8 cellular contexts compared by ENCODE assay signal in the genomic region with DNA sequence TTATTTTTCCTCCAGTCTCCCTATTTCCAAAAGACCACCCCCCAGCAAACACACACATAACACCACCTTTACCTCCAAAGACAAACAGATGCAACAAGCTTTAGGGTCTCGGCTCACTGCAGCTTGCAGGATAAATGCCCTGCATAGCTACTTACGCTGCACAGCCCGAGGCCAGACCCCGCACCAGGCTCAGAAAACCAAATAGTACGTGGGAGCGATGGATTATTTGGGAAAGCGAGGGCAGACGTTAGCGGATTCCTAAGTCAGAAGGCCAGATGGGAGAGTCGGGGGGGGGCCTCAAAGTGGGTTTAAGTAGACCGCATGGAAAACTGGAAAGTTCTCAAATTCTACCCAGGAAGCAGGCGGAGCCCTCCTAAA. TPM values are rescaled to one million over a fixed set of nuclear protein-coding genes. Genes with fewer than 3 reads are reported as not detected.
DNase-seq lines count a peak whose midpoint lies in the region; ATAC-seq and TF ChIP-seq lines count a peak whose summit lies in the region.

No MANE protein-coding gene starts in this region.

- CTCF ChIA-PET in activated CD8-positive, alpha-beta T cell treated with anti-CD3 and anti-CD28 coated beads for 36 hours (lab: Charles Lee) = interaction anchor here (0.6 to 2.4 kb wide), 2 partner anchors 39 to 451 kb away, joined by 3 to 18 read pairs; no protein-coding TSS in a partner anchor

- peaks cover 3% of the 10 kb centered on the region for H3K36me3 Mint-ChIP-seq in activated CD4-positive, alpha-beta T cell treated with anti-CD3 and anti-CD28 coated beads, Interleukin-2, amount 10 ng/mL, durations not matched to agents 24 days and 14 days (ENCODE audit: low read depth)
- H3K36me3 Mint-ChIP-seq in activated CD8-positive, alpha-beta T cell treated with anti-CD3 and anti-CD28 coated beads for 36 hours (ENCODE audit: low read depth) = peaks cover 3% of the 10 kb centered on the region

- POLR2A ChIA-PET in activated CD8-positive, alpha-beta T cell treated with anti-CD3 and anti-CD28 coated beads for 36 hours (lab: Charles Lee) = interaction anchor here (0.9 to 2.2 kb wide), 5 partner anchors 8 to 285 kb away, joined by 4 to 11 read pairs (median 5); no protein-coding TSS in a partner anchor

- H3K9me3 ChIP-seq in gastroesophageal sphincter = no peaks in the 10 kb centered on the region

- no peaks in the 10 kb centered on the region for H3K27me3 ChIP-seq in gastroesophageal sphincter

- peak overlapping the region; percentile 93 for H3K27ac Mint-ChIP-seq in activated CD4-positive, alpha-beta T cell treated with anti-CD3 and anti-CD28 coated beads, Interleukin-2, amount 10 ng/mL, durations not matched to agents 24 days and 14 days
- H3K27ac Mint-ChIP-seq in activated CD8-positive, alpha-beta T cell treated with anti-CD3 and anti-CD28 coated beads for 36 hours = peak overlapping the region; percentile 85

- peak; percentile 18 for ATAC-seq in activated CD8-positive, alpha-beta T cell treated with anti-CD3 and anti-CD28 coated beads for 36 hours
- ATAC-seq in gastroesophageal sphincter (no peak), sciatic nerve (peak; percentile 6)

- H3K4me1 Mint-ChIP-seq in activated CD4-positive, alpha-beta T cell treated with anti-CD3 and anti-CD28 coated beads, Interleukin-2, amount 10 ng/mL, durations not matched to agents 24 days and 14 days = peaks cover 11% of the 10 kb centered on the region
- H3K4me1 Mint-ChIP-seq in activated CD8-positive, alpha-beta T cell treated with anti-CD3 and anti-CD28 coated beads for 36 hours (ENCODE audit: low read depth) = peaks cover 8% of the 10 kb centered on the region

- peaks cover 4% of the 10 kb centered on the region for H3K27me3 Mint-ChIP-seq in activated CD4-positive, alpha-beta T cell treated with anti-CD3 and anti-CD28 coated beads, Interleukin-2, amount 10 ng/mL, durations not matched to agents 24 days and 14 days
- no peaks in the 10 kb centered on the region for H3K27me3 Mint-ChIP-seq in activated CD8-positive, alpha-beta T cell treated with anti-CD3 and anti-CD28 coated beads for 36 hours

- no peak for TF ChIP-seq CTCF in activated CD8-positive, alpha-beta T cell treated with anti-CD3 and anti-CD28 coated beads for 36 hours (IDR thresholded peaks at IDR 0.05)
- TF ChIP-seq CTCF in gastroesophageal sphincter (IDR thresholded peaks at IDR 0.05) = no peak

- H3K4me1 ChIP-seq in gastroesophageal sphincter = peaks cover 0 to 52% (median 19%) of the 10 kb centered on the region in 3 donors

- H3K4me3 ChIP-seq in gastroesophageal sphincter = peak overlapping the region; percentile 93 to 99

- DNase-seq in activated CD4-positive, alpha-beta T cell treated with anti-CD3 and anti-CD28 coated beads, Interleukin-2, amount 10 ng/mL, durations not matched to agents 24 days and 14 days = peak; percentile 70
- no peak for DNase-seq in activated CD4-positive, alpha-beta T cell treated with anti-CD3 and anti-CD28 coated beads for 1 hour
- DNase-seq in activated CD8-positive, alpha-beta T cell treated with anti-CD3 and anti-CD28 coated beads for 36 hours = peak; percentile 29
- DNase-seq in sciatic nerve (ENCODE audit: low spot score) (peak; percentile 60), epidermal melanocyte (ENCODE audit: insufficient read length, low spot score) (no peak), DMS79 (lab: John Stamatoyannopoulos, UW) (no peak)
- DNase-seq in effector CD4-positive, alpha-beta T cell = no peak

- H3K27ac ChIP-seq in gastroesophageal sphincter = peak overlapping the region; percentile 66 to 95 (median 89)

- peaks cover 0 to 11% of the 10 kb centered on the region in 2 donors for H3K36me3 ChIP-seq in gastroesophageal sphincter

- 0% methylated on average over 1 of the region's 12 CpGs; no CpG with 5 or more reads in 1 of the 2 donors for WGBS in gastroesophageal sphincter (ENCODE audit: low coverage in 1 of 2), 2 donors

- no peaks in the 10 kb centered on the region for H3K9me3 Mint-ChIP-seq in activated CD4-positive, alpha-beta T cell treated with anti-CD3 and anti-CD28 coated beads, Interleukin-2, amount 10 ng/mL, durations not matched to agents 24 days and 14 days
- H3K9me3 Mint-ChIP-seq in activated CD8-positive, alpha-beta T cell treated with anti-CD3 and anti-CD28 coated beads for 36 hours = no peaks in the 10 kb centered on the region

- no peak for TF ChIP-seq POLR2A in gastroesophageal sphincter (IDR thresholded peaks at IDR 0.05)

- H3K4me3 Mint-ChIP-seq in activated CD4-positive, alpha-beta T cell treated with anti-CD3 and anti-CD28 coated beads, Interleukin-2, amount 10 ng/mL, durations not matched to agents 24 days and 14 days = peak overlapping the region; percentile 99
- peak overlapping the region; percentile 90 for H3K4me3 Mint-ChIP-seq in activated CD8-positive, alpha-beta T cell treated with anti-CD3 and anti-CD28 coated beads for 36 hours

- intact Hi-C loops in activated CD4-positive, alpha-beta T cell treated with anti-CD3 and anti-CD28 coated beads, Interleukin-2, amount 10 ng/mL, durations not matched to agents 24 days and 14 days (cut with micrococcal nuclease) = loop anchor here (1.0 to 5.0 kb wide), 3 partner anchors 9 to 145 kb away; no protein-coding TSS in a partner anchor
- intact Hi-C loops in activated CD8-positive, alpha-beta T cell treated with anti-CD3 and anti-CD28 coated beads for 36 hours (cut with micrococcal nuclease) = loop anchor here (5.0 kb wide), 1 partner anchor 40 kb away; a partner anchor contains a TSS
- intact Hi-C loops in sciatic nerve (cut with DNase I) = no loop called here

- TF ChIP-seq EP300 in gastroesophageal sphincter (IDR thresholded peaks at IDR 0.05) = no peak

RNA-seq across cellular contexts. Expression of a gene that starts 0.4 kb away (rescaled TPM):
- 56.9 and 61.2 TPM in 2 replicates for total RNA-seq in activated CD4-positive, alpha-beta T cell treated with anti-CD3 and anti-CD28 coated beads, Interleukin-2, amount 10 ng/mL, durations not matched to agents 24 days and 14 days
- 10 to 100 TPM; 39.0 to 42.6 TPM for total RNA-seq in activated CD8-positive, alpha-beta T cell treated with anti-CD3 and anti-CD28 coated beads for 36 hours
- total RNA-seq in gastroesophageal sphincter (10 to 100 TPM; 21.4 to 32.2 (median 26.1) TPM), sciatic nerve (46.1 TPM)

RNA-seq across cellular contexts. Expression of a gene that starts 33.7 kb away (rescaled TPM):
- total RNA-seq in activated CD4-positive, alpha-beta T cell treated with anti-CD3 and anti-CD28 coated beads, Interleukin-2, amount 10 ng/mL, durations not matched to agents 24 days and 14 days = not detected in 2 replicates
- total RNA-seq in activated CD8-positive, alpha-beta T cell treated with anti-CD3 and anti-CD28 coated beads for 36 hours = under 1 TPM; 0.23 to 0.27 TPM
- total RNA-seq in gastroesophageal sphincter (not detected), sciatic nerve (not detected)

RNA-seq across cellular contexts. Expression of a gene that starts 40.8 kb away (rescaled TPM):
- 17.1 and 18.1 TPM in 2 replicates for total RNA-seq in activated CD4-positive, alpha-beta T cell treated with anti-CD3 and anti-CD28 coated beads, Interleukin-2, amount 10 ng/mL, durations not matched to agents 24 days and 14 days
- total RNA-seq in activated CD8-positive, alpha-beta T cell treated with anti-CD3 and anti-CD28 coated beads for 36 hours = 10 to 100 TPM; 17.4 to 20.3 TPM
- total RNA-seq in gastroesophageal sphincter = 10 to 100 TPM; 57.9 to 93.2 (median 72.8) TPM
- 49.2 TPM for total RNA-seq in sciatic nerve

Comparison
In these comparisons a context has a peak if more than half of its experiments do, and no peak if none do; other contexts are left out.
1. DNase-seq: peak in activated CD4-positive, alpha-beta T cell treated with anti-CD3 and anti-CD28 coated beads, Interleukin-2, amount 10 ng/mL, durations not matched to agents 24 days and 14 days (single experiment), activated CD8-positive, alpha-beta T cell treated with anti-CD3 and anti-CD28 coated beads for 36 hours (single experiment) and sciatic nerve (single experiment); none in activated CD4-positive, alpha-beta T cell treated with anti-CD3 and anti-CD28 coated beads for 1 hour (single experiment), effector CD4-positive, alpha-beta T cell (single experiment), epidermal melanocyte (single experiment) and DMS79 (single experiment).